9 cellular contexts compared by ENCODE assay signal in genomic region chr11:10899542-10899830, GRCh38. TPM values are rescaled to one million over a fixed set of nuclear protein-coding genes. Genes with fewer than 3 reads are reported as not detected.
DNase-seq lines count a peak whose midpoint lies in the region; ATAC-seq, FAIRE-seq and TF ChIP-seq lines count a peak whose summit lies in the region.
"Had no signal": no experiment of that assay in that cellular context is flagged by ENCODE, and none has a peak within 500 bp of the region (broad histone marks: within the 10 kb centered on the region; RNA-seq: fewer than 3 reads in every experiment).

No MANE protein-coding gene starts in this region.

- H3K4me1 Mint-ChIP-seq in activated CD4-positive, alpha-beta memory T cell treated with anti-CD3 and anti-CD28 coated beads for 36 hours (ENCODE audit: low read depth): peaks cover 6% of the 10 kb centered on the region
- H3K4me1 Mint-ChIP-seq in activated CD4-positive, alpha-beta memory T cell treated with anti-CD3 and anti-CD28 coated beads, Interleukin-2, amount 10 ng/mL, durations not matched to agents 7 days and 5 days: peaks cover 8% of the 10 kb centered on the region

- no peaks in the 10 kb centered on the region for H3K27me3 ChIP-seq in keratinocyte (ENCODE audit: control insufficient read depth, extremely low read depth, insufficient read depth, low read length)
- no peaks in the 10 kb centered on the region for H3K27me3 ChIP-seq in transverse colon

- no peaks in the 10 kb centered on the region for H3K36me3 ChIP-seq in keratinocyte (ENCODE audit: control insufficient read depth in 2 of 2, extremely low read depth in 1 of 2, insufficient read depth in 2 of 2, low read length in 2 of 2)
- H3K36me3 ChIP-seq in transverse colon: no peaks in the 10 kb centered on the region

- in situ Hi-C loops in transverse colon (cut with MboI; ENCODE audit: low pct_ligation_motif_present in 1 of 4, low pct_unique_long_range_greater_than_20kb in 1 of 4, low sequenced_read_pairs in 3 of 4): no loop called here

- H3K4me3 ChIP-seq in keratinocyte (ENCODE audit: control insufficient read depth in 2 of 3, extremely low read depth in 1 of 3, insufficient read depth in 2 of 3, low read depth in 1 of 3, low read length in 3 of 3): peak overlapping the region in 2 of 3 experiments; percentile 69 to 78
- H3K4me3 ChIP-seq in transverse colon: no peak overlapping the region

- TF ChIP-seq POLR2A in transverse colon (IDR thresholded peaks at IDR 0.05): no peak

- H3K4me2 ChIP-seq in keratinocyte (ENCODE audit: control insufficient read depth, extremely low read depth, insufficient read depth, low read depth, low read length): peak overlapping the region; percentile 100

- no peak overlapping the region for H3K4me3 Mint-ChIP-seq in activated CD4-positive, alpha-beta memory T cell treated with anti-CD3 and anti-CD28 coated beads for 36 hours
- H3K4me3 Mint-ChIP-seq in activated CD4-positive, alpha-beta memory T cell treated with anti-CD3 and anti-CD28 coated beads, Interleukin-2, amount 10 ng/mL, durations not matched to agents 7 days and 5 days: no peak overlapping the region

- no peaks in the 10 kb centered on the region for H3K9me3 Mint-ChIP-seq in activated CD4-positive, alpha-beta memory T cell treated with anti-CD3 and anti-CD28 coated beads for 36 hours
- no peaks in the 10 kb centered on the region for H3K9me3 Mint-ChIP-seq in activated CD4-positive, alpha-beta memory T cell treated with anti-CD3 and anti-CD28 coated beads, Interleukin-2, amount 10 ng/mL, durations not matched to agents 7 days and 5 days

- intact Hi-C loops in activated CD4-positive, alpha-beta memory T cell treated with anti-CD3 and anti-CD28 coated beads for 36 hours (cut with micrococcal nuclease): no loop called here
- intact Hi-C loops in transverse colon (cut with DNase I; ENCODE audit: low total_unique reads): no loop called here

- no peaks in the 10 kb centered on the region for H4K20me1 ChIP-seq in keratinocyte (ENCODE audit: control insufficient read depth, extremely low read depth, insufficient read depth, low read length)

- FAIRE-seq in keratinocyte (lab: Jason Lieb, UNC): no peak

- H3K27me3 Mint-ChIP-seq in activated CD4-positive, alpha-beta memory T cell treated with anti-CD3 and anti-CD28 coated beads for 36 hours: peaks cover 9% of the 10 kb centered on the region
- peaks cover 1% of the 10 kb centered on the region for H3K27me3 Mint-ChIP-seq in activated CD4-positive, alpha-beta memory T cell treated with anti-CD3 and anti-CD28 coated beads, Interleukin-2, amount 10 ng/mL, durations not matched to agents 7 days and 5 days

- dilution Hi-C loops in keratinocyte (cut with MboI; ENCODE audit: extremely low pct_ligation_motif_present, low sequenced_read_pairs): no loop called here

- peak overlapping the region; percentile 83 for H2AFZ ChIP-seq in keratinocyte (ENCODE audit: control insufficient read depth, low read length)

- H3K4me1 ChIP-seq in keratinocyte (ENCODE audit: control insufficient read depth, extremely low read depth, insufficient read depth, low read length) (peaks cover 46% of the 10 kb centered on the region), transverse colon (peaks cover 25 to 42% (median 35%) of the 10 kb centered on the region in 4 donors)

- H3K9ac ChIP-seq in keratinocyte (ENCODE audit: control insufficient read depth, extremely low read depth, insufficient read depth, low read length): peak overlapping the region; percentile 100

- no peak for TF ChIP-seq CTCF in keratinocyte (optimal IDR thresholded peaks at IDR 0.05 in 1 of 3, IDR thresholded peaks at IDR 0.05 in 1 of 3, conservative IDR thresholded peaks at IDR 0.05 in 1 of 3; ENCODE audit: extremely low read depth in 1 of 3, insufficient read depth in 2 of 3, low read length in 3 of 3)
- no peak for TF ChIP-seq CTCF in transverse colon (IDR thresholded peaks at IDR 0.05)

- no peak overlapping the region for H3K27ac Mint-ChIP-seq in activated CD4-positive, alpha-beta memory T cell treated with anti-CD3 and anti-CD28 coated beads for 36 hours
- H3K27ac Mint-ChIP-seq in activated CD4-positive, alpha-beta memory T cell treated with anti-CD3 and anti-CD28 coated beads, Interleukin-2, amount 10 ng/mL, durations not matched to agents 7 days and 5 days: no peak overlapping the region

- CTCF ChIA-PET in activated CD4-positive, alpha-beta memory T cell treated with anti-CD3 and anti-CD28 coated beads for 36 hours (lab: Charles Lee): interaction anchor here (1.2 to 1.3 kb wide), 2 partner anchors 20 to 129 kb away, joined by 3 to 4 read pairs; no protein-coding TSS in a partner anchor
- CTCF ChIA-PET in activated CD4-positive, alpha-beta memory T cell treated with anti-CD3 and anti-CD28 coated beads, Interleukin-2, amount 10 ng/mL, durations not matched to agents 7 days and 5 days (lab: Charles Lee): interaction anchor here (0.5 kb wide), 2 partner anchors 165 to 1404 kb away, joined by 3 read pairs; no protein-coding TSS in a partner anchor

- peak; percentile 11 for DNase-seq in activated CD4-positive, alpha-beta memory T cell treated with anti-CD3 and anti-CD28 coated beads for 36 hours
- DNase-seq in activated CD4-positive, alpha-beta memory T cell treated with anti-CD3 and anti-CD28 coated beads, Interleukin-2, amount 10 ng/mL, durations not matched to agents 7 days and 5 days: no peak
- peak; percentile 29 for DNase-seq in activated T-cell treated with anti-CD3 and anti-CD28 coated beads, Interleukin-2, amount 50 U/mL, for 1 hour
- peak; percentile 99 for DNase-seq in keratinocyte (ENCODE audit: low read depth, low spot score)
- DNase-seq in transverse colon: peak; percentile 43
- DNase-seq in HuH-7.5 (ENCODE audit: low spot score): no peak
- DNase-seq: NCI-H510A had no signal

- WGBS in transverse colon (ENCODE audit: low coverage in 1 of 2), 2 donors: 29% methylated on average over 4 of the region's 4 CpGs; no CpG with 5 or more reads in 1 of the 2 donors

- no peaks in the 10 kb centered on the region for H3K9me1 ChIP-seq in keratinocyte (ENCODE audit: control insufficient read depth, extremely low read depth, insufficient read depth, low read length)

- ATAC-seq in GM21723 (IDR thresholded peaks at IDR 0.05; ENCODE audit: unreplicated experiment): no peak
- no peak for ATAC-seq in HG03469 (IDR thresholded peaks at IDR 0.05; ENCODE audit: unreplicated experiment)

- H3K9me3 ChIP-seq in keratinocyte (ENCODE audit: control insufficient read depth, low read depth, low read length) (no peaks in the 10 kb centered on the region), transverse colon (no peaks in the 10 kb centered on the region)

- H3K36me3 Mint-ChIP-seq in activated CD4-positive, alpha-beta memory T cell treated with anti-CD3 and anti-CD28 coated beads for 36 hours: no peaks in the 10 kb centered on the region
- no peaks in the 10 kb centered on the region for H3K36me3 Mint-ChIP-seq in activated CD4-positive, alpha-beta memory T cell treated with anti-CD3 and anti-CD28 coated beads, Interleukin-2, amount 10 ng/mL, durations not matched to agents 7 days and 5 days (ENCODE audit: low read depth)

- no peaks in the 10 kb centered on the region for H3K79me2 ChIP-seq in keratinocyte (ENCODE audit: control insufficient read depth, insufficient read depth, low read length)

- no peak for TF ChIP-seq EP300 in transverse colon (IDR thresholded peaks at IDR 0.05; ENCODE audit: low read depth)

- peak overlapping the region; percentile 100 for H3K27ac ChIP-seq in keratinocyte (ENCODE audit: control insufficient read depth, insufficient read depth, low read length)
- H3K27ac ChIP-seq in transverse colon: peak overlapping the region; percentile 87 to 96 (median 90)

- POLR2A ChIA-PET in activated CD4-positive, alpha-beta memory T cell treated with anti-CD3 and anti-CD28 coated beads for 36 hours (lab: Charles Lee): no interaction called here
- POLR2A ChIA-PET in activated CD4-positive, alpha-beta memory T cell treated with anti-CD3 and anti-CD28 coated beads, Interleukin-2, amount 10 ng/mL, durations not matched to agents 7 days and 5 days (lab: Charles Lee): interaction anchor here (1.3 to 1.5 kb wide), 2 partner anchors 10 to 91 kb away, joined by 3 to 4 read pairs; partner anchors contain the start of gene EIF4G2

RNA-seq across cellular contexts. Expression of gene ZBED5, which starts 41.6 kb away (rescaled TPM):
- 10 to 100 TPM; 39.8 to 43.3 TPM for total RNA-seq in activated CD4-positive, alpha-beta memory T cell treated with anti-CD3 and anti-CD28 coated beads for 36 hours
- total RNA-seq in activated CD4-positive, alpha-beta memory T cell treated with anti-CD3 and anti-CD28 coated beads, Interleukin-2, amount 10 ng/mL, durations not matched to agents 7 days and 5 days: 10 to 100 TPM; 44.2 to 45.6 TPM
- 33.0 to 85.0 TPM (median 75.1 TPM) in 3 replicates for polyA plus RNA-seq in keratinocyte
- polyA plus RNA-seq in keratinocyte (2011; ENCODE audit: low read depth): 10.8 TPM
- polyA plus RNA-seq in keratinocyte (2011; cell fraction: cytosol; rRNA removed): 18.9 and 48.6 TPM in 2 replicates
- 101 and 129 TPM in 2 replicates for polyA plus RNA-seq in keratinocyte (2011; cell fraction: nucleus; rRNA removed)
- polyA plus RNA-seq in keratinocyte (2012; ENCODE audit: low replicate concordance): 19.3 and 20.8 TPM in 2 replicates
- 100 to 141 TPM (median 115 TPM) in 3 replicates for polyA minus RNA-seq in keratinocyte
- polyA minus RNA-seq in keratinocyte (2011; cell fraction: cytosol; rRNA and poly(A)+ RNA removed): 22.6 TPM
- 68.4 and 106 TPM in 2 replicates for polyA minus RNA-seq in keratinocyte (2011; cell fraction: nucleus; rRNA and poly(A)+ RNA removed)
- 10 to 100 TPM; 13.7 to 38.4 (median 29.7) TPM for total RNA-seq in transverse colon

Comparison
In these comparisons a context has a peak if more than half of its experiments do, and no peak if none do; other contexts are left out.
1. DNase-seq: peak in activated CD4-positive, alpha-beta memory T cell treated with anti-CD3 and anti-CD28 coated beads for 36 hours (single experiment), activated T-cell treated with anti-CD3 and anti-CD28 coated beads, Interleukin-2, amount 50 U/mL, for 1 hour (single experiment), keratinocyte (single experiment) and transverse colon (single experiment); none in activated CD4-positive, alpha-beta memory T cell treated with anti-CD3 and anti-CD28 coated beads, Interleukin-2, amount 10 ng/mL, durations not matched to agents 7 days and 5 days (single experiment) and HuH-7.5 (single experiment).
2. H3K4me3 ChIP-seq: peak in keratinocyte (2 of 3); none in transverse colon (0 of 4).